ENCODE assay signal across 2 cellular contexts in the genomic region with DNA sequence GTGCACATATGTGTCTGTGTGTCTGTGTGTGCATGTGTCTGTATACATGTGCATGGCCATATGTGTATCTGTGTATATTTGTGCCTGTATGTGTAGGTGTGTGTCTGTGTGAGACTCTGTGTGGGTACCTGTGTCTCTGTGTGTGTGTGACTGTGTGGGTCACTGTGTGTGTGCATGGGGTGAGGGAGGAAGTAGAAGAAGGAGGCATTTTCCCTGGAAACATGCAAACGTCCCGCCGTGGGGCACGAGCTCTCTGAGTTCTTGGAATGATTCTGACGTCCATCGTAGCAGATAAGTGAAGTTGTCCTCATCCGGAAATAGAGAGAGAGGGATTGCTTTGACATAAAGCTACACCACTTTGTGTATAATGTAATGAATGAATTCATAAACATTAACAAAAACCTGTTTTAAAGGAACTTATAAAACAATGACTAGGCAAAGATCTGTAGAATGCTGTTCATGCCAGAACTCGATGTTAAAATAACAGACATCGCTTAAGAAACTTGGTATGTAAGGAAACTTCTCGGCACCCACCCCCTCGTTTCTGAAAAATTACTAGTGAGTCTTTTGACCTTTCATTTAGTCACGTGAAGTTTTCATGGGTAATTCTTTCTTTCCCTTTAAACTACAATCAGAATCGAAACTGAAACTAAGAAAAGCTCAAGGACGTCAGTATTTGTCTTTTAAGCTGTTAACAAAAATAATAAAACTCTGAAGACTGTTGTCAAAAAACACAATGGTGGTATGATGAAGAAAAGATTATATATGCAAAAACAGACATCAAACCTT.
TF ChIP-seq lines count a peak whose summit lies in the region.

No MANE protein-coding gene starts in this region.

TF ChIP-seq in SK-N-SH, 30 proteins besides CTCF, POLR2A, EP300 and RAD21:
- no peak for TF ChIP-seq GATA2 (CRISPR knock-in tag; IDR thresholded peaks at IDR 0.05)
- TF ChIP-seq RCOR1 (IDR thresholded peaks at IDR 0.05; ENCODE audit: low read length): no peak
- TF ChIP-seq EZH2phosphoT487 (IDR thresholded peaks at IDR 0.05; ENCODE audit: borderline replicate concordance, low read depth): no peak
- TF ChIP-seq TAF1 (IDR thresholded peaks at IDR 0.05; ENCODE audit: borderline replicate concordance, low read depth, low read length): no peak
- TF ChIP-seq, protein P1, sequence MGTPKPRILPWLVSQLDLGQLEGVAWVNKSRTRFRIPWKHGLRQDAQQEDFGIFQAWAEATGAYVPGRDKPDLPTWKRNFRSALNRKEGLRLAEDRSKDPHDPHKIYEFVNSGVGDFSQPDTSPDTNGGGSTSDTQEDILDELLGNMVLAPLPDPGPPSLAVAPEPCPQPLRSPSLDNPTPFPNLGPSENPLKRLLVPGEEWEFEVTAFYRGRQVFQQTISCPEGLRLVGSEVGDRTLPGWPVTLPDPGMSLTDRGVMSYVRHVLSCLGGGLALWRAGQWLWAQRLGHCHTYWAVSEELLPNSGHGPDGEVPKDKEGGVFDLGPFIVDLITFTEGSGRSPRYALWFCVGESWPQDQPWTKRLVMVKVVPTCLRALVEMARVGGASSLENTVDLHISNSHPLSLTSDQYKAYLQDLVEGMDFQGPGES (IDR thresholded peaks at IDR 0.05; ENCODE audit: low read depth, low read length): no peak
- TF ChIP-seq, protein P2, sequence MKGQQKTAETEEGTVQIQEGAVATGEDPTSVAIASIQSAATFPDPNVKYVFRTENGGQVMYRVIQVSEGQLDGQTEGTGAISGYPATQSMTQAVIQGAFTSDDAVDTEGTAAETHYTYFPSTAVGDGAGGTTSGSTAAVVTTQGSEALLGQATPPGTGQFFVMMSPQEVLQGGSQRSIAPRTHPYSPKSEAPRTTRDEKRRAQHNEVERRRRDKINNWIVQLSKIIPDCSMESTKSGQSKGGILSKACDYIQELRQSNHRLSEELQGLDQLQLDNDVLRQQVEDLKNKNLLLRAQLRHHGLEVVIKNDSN (IDR thresholded peaks at IDR 0.05; ENCODE audit: borderline replicate concordance, low read depth): peak; percentile 35; the same call in 1 of the 2 replicates
- no peak for TF ChIP-seq GABPA (IDR thresholded peaks at IDR 0.05; ENCODE audit: low read depth)

TF ChIP-seq in SK-N-SH treated with all-trans-retinoic acid at 6 μM for 48 hours, 23 proteins besides CTCF, POLR2A, EP300 and RAD21:
- TF ChIP-seq, protein P3, sequence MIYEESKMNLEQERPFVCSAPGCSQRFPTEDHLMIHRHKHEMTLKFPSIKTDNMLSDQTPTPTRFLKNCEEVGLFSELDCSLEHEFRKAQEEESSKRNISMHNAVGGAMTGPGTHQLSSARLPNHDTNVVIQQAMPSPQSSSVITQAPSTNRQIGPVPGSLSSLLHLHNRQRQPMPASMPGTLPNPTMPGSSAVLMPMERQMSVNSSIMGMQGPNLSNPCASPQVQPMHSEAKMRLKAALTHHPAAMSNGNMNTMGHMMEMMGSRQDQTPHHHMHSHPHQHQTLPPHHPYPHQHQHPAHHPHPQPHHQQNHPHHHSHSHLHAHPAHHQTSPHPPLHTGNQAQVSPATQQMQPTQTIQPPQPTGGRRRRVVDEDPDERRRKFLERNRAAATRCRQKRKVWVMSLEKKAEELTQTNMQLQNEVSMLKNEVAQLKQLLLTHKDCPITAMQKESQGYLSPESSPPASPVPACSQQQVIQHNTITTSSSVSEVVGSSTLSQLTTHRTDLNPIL (CRISPR knock-in tag; IDR thresholded peaks at IDR 0.05; ENCODE audit: low read depth): no peak
- TF ChIP-seq, protein P4, sequence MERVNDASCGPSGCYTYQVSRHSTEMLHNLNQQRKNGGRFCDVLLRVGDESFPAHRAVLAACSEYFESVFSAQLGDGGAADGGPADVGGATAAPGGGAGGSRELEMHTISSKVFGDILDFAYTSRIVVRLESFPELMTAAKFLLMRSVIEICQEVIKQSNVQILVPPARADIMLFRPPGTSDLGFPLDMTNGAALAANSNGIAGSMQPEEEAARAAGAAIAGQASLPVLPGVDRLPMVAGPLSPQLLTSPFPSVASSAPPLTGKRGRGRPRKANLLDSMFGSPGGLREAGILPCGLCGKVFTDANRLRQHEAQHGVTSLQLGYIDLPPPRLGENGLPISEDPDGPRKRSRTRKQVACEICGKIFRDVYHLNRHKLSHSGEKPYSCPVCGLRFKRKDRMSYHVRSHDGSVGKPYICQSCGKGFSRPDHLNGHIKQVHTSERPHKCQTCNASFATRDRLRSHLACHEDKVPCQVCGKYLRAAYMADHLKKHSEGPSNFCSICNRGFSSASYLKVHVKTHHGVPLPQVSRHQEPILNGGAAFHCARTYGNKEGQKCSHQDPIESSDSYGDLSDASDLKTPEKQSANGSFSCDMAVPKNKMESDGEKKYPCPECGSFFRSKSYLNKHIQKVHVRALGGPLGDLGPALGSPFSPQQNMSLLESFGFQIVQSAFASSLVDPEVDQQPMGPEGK (CRISPR knock-in tag; IDR thresholded peaks at IDR 0.05; ENCODE audit: borderline replicate concordance): no peak
- TF ChIP-seq TOX (CRISPR knock-in tag; IDR thresholded peaks at IDR 0.05; ENCODE audit: borderline replicate concordance): no peak
